ENCODE assay signal across 14 cellular contexts in the genomic region with DNA sequence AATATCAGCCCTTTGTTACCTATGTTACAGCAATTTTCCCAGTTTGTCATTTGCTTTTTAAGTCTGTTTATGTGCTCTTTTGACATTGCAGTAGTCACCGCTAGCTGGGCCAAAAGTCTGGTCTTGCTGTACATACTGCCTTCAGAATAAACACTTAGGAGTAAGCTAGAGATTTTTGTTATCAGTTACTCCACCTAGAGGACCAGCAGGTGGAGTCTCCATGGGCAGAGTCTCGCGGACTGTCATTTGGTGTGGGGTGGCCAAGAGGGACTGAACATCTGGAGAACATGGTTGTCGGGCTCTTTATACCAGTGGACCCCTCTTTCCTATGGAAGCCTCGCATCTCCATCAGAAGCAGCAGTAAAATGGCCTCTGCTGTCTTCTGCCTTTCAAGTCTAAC. TPM values are rescaled to one million over a fixed set of nuclear protein-coding genes. Genes with fewer than 3 reads are reported as not detected.
DNase-seq lines count a peak whose midpoint lies in the region; ATAC-seq and TF ChIP-seq lines count a peak whose summit lies in the region.
"Had no signal": no experiment of that assay in that cellular context is flagged by ENCODE, and none has a peak within 500 bp of the region (broad histone marks: within the 10 kb centered on the region; RNA-seq: fewer than 3 reads in every experiment).

No MANE protein-coding gene starts in this region.

- H3K27ac Mint-ChIP-seq in HFFc6, result no peak overlapping the region

- H3K36me3 Mint-ChIP-seq in HFFc6 (ENCODE audit: low read depth), result no peaks in the 10 kb centered on the region

- TF ChIP-seq CTCF in HFFc6 (IDR thresholded peaks at IDR 0.05) (peak; percentile 16; the same call in 1 of the 2 replicates), sigmoid colon (IDR thresholded peaks at IDR 0.05) (no peak)

- H3K4me1 ChIP-seq in duodenal mucosa (ENCODE audit: control insufficient read depth in 1 of 2, insufficient read depth in 2 of 2, low read length in 2 of 2), result peaks cover 29 to 39% of the 10 kb centered on the region in 2 donors
- H3K4me1 ChIP-seq in sigmoid colon, result peaks cover 0 to 36% (median 25%) of the 10 kb centered on the region in 4 donors

- H3K36me3 ChIP-seq in duodenal mucosa (ENCODE audit: control insufficient read depth in 1 of 2, insufficient read depth in 2 of 2, low read length in 2 of 2) (no peaks in the 10 kb centered on the region), sigmoid colon (no peaks in the 10 kb centered on the region)

- intact Hi-C loops in sigmoid colon (cut with DNase I), result loop anchor here (5.0 kb wide), 1 partner anchor 434 kb away; no protein-coding TSS in a partner anchor

- H3K9me3 Mint-ChIP-seq in HFFc6, result no peaks in the 10 kb centered on the region

- ATAC-seq in GM21390 (IDR thresholded peaks at IDR 0.05; ENCODE audit: unreplicated experiment), result no peak

- peak overlapping the region; percentile 34 to 46 for H3K9ac ChIP-seq in duodenal mucosa (ENCODE audit: low read depth in 1 of 2, low read length in 2 of 2)
- H3K9ac ChIP-seq: KMS-11 had no signal

- WGBS in sigmoid colon, 2 donors, result 63 to 79% methylated on average over 5 of the region's 5 CpGs

- H3K9me3 ChIP-seq in duodenal mucosa (ENCODE audit: control insufficient read depth in 1 of 2, low read length in 2 of 2) (no peaks in the 10 kb centered on the region), sigmoid colon (no peaks in the 10 kb centered on the region)

- no peak overlapping the region for H3K4me3 Mint-ChIP-seq in HFFc6

- H3K27me3 ChIP-seq in duodenal mucosa (ENCODE audit: control insufficient read depth in 1 of 2, insufficient read depth in 2 of 2, low read length in 2 of 2), result no peaks in the 10 kb centered on the region
- no peaks in the 10 kb centered on the region for H3K27me3 ChIP-seq in sigmoid colon

- peaks cover 52% of the 10 kb centered on the region for H3K4me1 Mint-ChIP-seq in HFFc6 (ENCODE audit: low read depth)

- TF ChIP-seq EP300 in sigmoid colon (IDR thresholded peaks at IDR 0.05), result no peak

- H3K27ac ChIP-seq in duodenal mucosa (ENCODE audit: low read depth, low read length), result peak overlapping the region; percentile 44
- peak overlapping the region in 1 of 4 donors; percentile 66 for H3K27ac ChIP-seq in sigmoid colon
- H3K27ac ChIP-seq: KMS-11, SK-N-MC had no signal

- peak; percentile 20 for DNase-seq in NCI-H748 (lab: John Stamatoyannopoulos, UW; ENCODE audit: unreplicated experiment)
- no peak for DNase-seq in NCI-H748 treated with DMSO at 0.1 percent for 48 hours (lab: John Stamatoyannopoulos, UW)
- no peak for DNase-seq in HFFc6
- DNase-seq in sigmoid colon, result peak; percentile 48
- DNase-seq in stimulated activated CD8-positive, alpha-beta memory T cell treated with anti-CD3 and anti-CD28 coated beads, Interleukin-4, amount 100 ng/mL, for 48 hours, result no peak
- DNase-seq in ecto neural progenitor cell (ENCODE audit: low spot score), result no peak
- DNase-seq: activated CD4-positive, alpha-beta T cell treated with anti-CD3 and anti-CD28 coated beads, Interleukin-2, amount 50 U/mL, for 48 hours; amniotic stem cell; HCEC 1CT; NCI-H226 had no signal

- H3K4me3 ChIP-seq in duodenal mucosa (ENCODE audit: low read depth in 1 of 2, low read length in 2 of 2) (peak overlapping the region; percentile 8 to 44), sigmoid colon (peak overlapping the region in 2 of 4 donors; percentile 16 to 77)
- H3K4me3 ChIP-seq: SK-N-MC had no signal

- H3K27me3 Mint-ChIP-seq in HFFc6 (ENCODE audit: insufficient read depth), result no peaks in the 10 kb centered on the region; the same call in 1 of the 2 replicates

- TF ChIP-seq POLR2A in sigmoid colon (IDR thresholded peaks at IDR 0.05), result no peak

RNA-seq across cellular contexts. Expression of a gene that starts 10.8 kb away (rescaled TPM):
- total RNA-seq in HFFc6 (2021; fragmentation: NEBNext Ultra II Directional; extraction: Animal tissue kit (Norgen Biotek cat#: 25700)), result 100 to 1,000 TPM; 188 to 220 (median 206) TPM
- total RNA-seq in sigmoid colon, result 100 to 1,000 TPM in 3 of 4 donors, 10 to 100 TPM in 1; 94.5 to 149 (median 121) TPM
- polyA plus RNA-seq in sigmoid colon, result 100 to 1,000 TPM in 1 of 3 donors, 10 to 100 TPM in 2; 41.4 to 134 (median 71.2) TPM

RNA-seq across cellular contexts. Expression of a gene that starts 47.7 kb away (rescaled TPM):
- 10 to 100 TPM in 4 of 6 experiments, 1 to 10 TPM in 2; 9.6 to 12.1 (median 10.2) TPM for total RNA-seq in HFFc6 (2021; fragmentation: NEBNext Ultra II Directional; extraction: Animal tissue kit (Norgen Biotek cat#: 25700))
- 10 to 100 TPM; 18.7 to 34.6 (median 27.3) TPM for total RNA-seq in sigmoid colon
- polyA plus RNA-seq in sigmoid colon, result 10 to 100 TPM; 12.9 to 23.7 (median 16.2) TPM

Comparison
In these comparisons a context has a peak if more than half of its experiments do, and no peak if none do; other contexts are left out.
1. DNase-seq: peak in NCI-H748 (single experiment) and sigmoid colon (single experiment); none in NCI-H748 treated with DMSO at 0.1 percent for 48 hours (single experiment), HFFc6 (single experiment), stimulated activated CD8-positive, alpha-beta memory T cell treated with anti-CD3 and anti-CD28 coated beads, Interleukin-4, amount 100 ng/mL, for 48 hours (single experiment) and ecto neural progenitor cell (single experiment).